8 cellular contexts compared by ENCODE assay signal in the genomic region with DNA sequence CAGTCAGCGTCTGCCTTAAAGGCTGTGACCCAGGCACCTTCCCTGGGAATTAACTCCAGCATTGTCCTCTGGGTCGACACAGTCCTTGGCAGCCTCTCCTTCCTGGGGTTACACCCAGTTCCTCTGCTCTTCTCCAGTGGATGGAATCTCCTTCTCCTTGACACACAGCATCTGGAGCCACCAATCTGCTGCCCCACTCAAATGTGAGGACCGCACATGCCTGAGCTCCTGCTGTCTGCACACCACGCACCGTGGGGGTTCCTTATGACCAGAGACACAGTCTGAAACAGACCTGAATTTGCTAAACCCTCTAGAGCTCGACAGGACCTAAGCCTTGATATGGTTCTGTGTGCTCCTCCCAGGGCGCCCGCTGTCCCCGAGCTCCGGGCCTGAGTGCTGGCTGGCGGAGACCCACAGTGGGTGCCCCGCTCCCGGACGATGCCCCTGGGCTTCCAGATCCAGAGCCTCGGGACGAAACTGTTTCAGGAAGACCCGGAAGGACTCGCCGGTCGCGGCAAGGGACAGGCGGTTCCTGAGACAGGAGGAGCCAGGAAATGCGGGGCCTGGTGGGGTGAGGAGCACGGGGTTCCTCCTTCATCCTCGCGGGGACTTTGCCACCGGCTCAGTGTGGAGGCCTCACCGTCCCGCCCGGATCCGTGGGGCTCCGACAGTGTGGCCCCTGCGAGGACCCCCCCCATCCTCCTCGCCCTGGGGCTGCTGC. TPM values are rescaled to one million over a fixed set of nuclear protein-coding genes. Genes with fewer than 3 reads are reported as not detected.
A peak's percentile ranks its signal among the peaks of the same experiment; 100 is the strongest.
DNase-seq lines count a peak whose midpoint lies in the region; ATAC-seq and TF ChIP-seq lines count a peak whose summit lies in the region.

No MANE protein-coding gene starts in this region.

- H3K4me3 ChIP-seq in testis = peak overlapping the region; percentile 50 to 56

- no peaks in the 10 kb centered on the region for H3K9me3 ChIP-seq in testis

- H3K27me3 Mint-ChIP-seq in activated CD4-positive, alpha-beta T cell treated with anti-CD3 and anti-CD28 coated beads for 36 hours = peaks cover 81% of the 10 kb centered on the region

- DNase-seq in activated CD4-positive, alpha-beta T cell treated with anti-CD3 and anti-CD28 coated beads for 36 hours = peak; percentile 27
- DNase-seq in activated CD4-positive, alpha-beta T cell treated with anti-CD3 and anti-CD28 coated beads, Interleukin-2, amount 50 U/mL, for 4 hours = no peak
- peak; percentile 38 for DNase-seq in astrocyte of the hippocampus (ENCODE audit: low read depth, low spot score)
- DNase-seq in kidney tubule cell (ENCODE audit: low spot score) = peak; percentile 17
- DNase-seq in testis = peak; percentile 32
- DNase-seq in CD1c-positive myeloid dendritic cell (ENCODE audit: extremely low spot score) = no peak
- DNase-seq in SIG-M5 treated with dmso at 0.1 percent for 504 hours (lab: John Stamatoyannopoulos, UW; ENCODE audit: unreplicated experiment) = no peak

- 13 to 18% methylated on average over 5 to 22 of the region's 34 CpGs for WGBS in testis, 2 donors

- H3K4me3 Mint-ChIP-seq in activated CD4-positive, alpha-beta T cell treated with anti-CD3 and anti-CD28 coated beads for 36 hours = peak overlapping the region; percentile 47

- no peak for TF ChIP-seq CTCF in testis (IDR thresholded peaks at IDR 0.05)

- CTCF ChIA-PET in activated CD4-positive, alpha-beta T cell treated with anti-CD3 and anti-CD28 coated beads for 36 hours (lab: Charles Lee) = interaction anchor here (0.5 to 2.5 kb wide), 9 partner anchors 10 to 667 kb away, joined by 3 to 12 read pairs (median 5); no protein-coding TSS in a partner anchor

- peaks cover 21% of the 10 kb centered on the region for H3K4me1 Mint-ChIP-seq in activated CD4-positive, alpha-beta T cell treated with anti-CD3 and anti-CD28 coated beads for 36 hours

- no peaks in the 10 kb centered on the region for H3K9me3 Mint-ChIP-seq in activated CD4-positive, alpha-beta T cell treated with anti-CD3 and anti-CD28 coated beads for 36 hours (ENCODE audit: low read depth)

- H3K36me3 ChIP-seq in testis (ENCODE audit: low read depth, missing control alignments) = no peaks in the 10 kb centered on the region

- H3K36me3 Mint-ChIP-seq in activated CD4-positive, alpha-beta T cell treated with anti-CD3 and anti-CD28 coated beads for 36 hours (ENCODE audit: low read depth) = no peaks in the 10 kb centered on the region

- ATAC-seq in activated CD4-positive, alpha-beta T cell treated with anti-CD3 and anti-CD28 coated beads for 36 hours = no peak
- no peak for ATAC-seq in HG03439 (IDR thresholded peaks at IDR 0.05; ENCODE audit: unreplicated experiment)

- intact Hi-C loops in activated CD4-positive, alpha-beta T cell treated with anti-CD3 and anti-CD28 coated beads for 36 hours (cut with DNase I, micrococcal nuclease) = loop anchor here (5.0 to 10.0 kb wide), 2 partner anchors 378 to 409 kb away; a partner anchor contains a TSS
- intact Hi-C loops in testis (cut with DNase I; ENCODE audit: low total_unique reads) = loop anchor here (5.0 to 10.0 kb wide), 2 partner anchors 88 to 191 kb away; no protein-coding TSS in a partner anchor

- no peak overlapping the region for H3K27ac Mint-ChIP-seq in activated CD4-positive, alpha-beta T cell treated with anti-CD3 and anti-CD28 coated beads for 36 hours

- H3K4me1 ChIP-seq in testis = peaks cover 9% of the 10 kb centered on the region

- POLR2A ChIA-PET in activated CD4-positive, alpha-beta T cell treated with anti-CD3 and anti-CD28 coated beads for 36 hours (lab: Charles Lee) = no interaction called here

- no peak for TF ChIP-seq POLR2A in testis (IDR thresholded peaks at IDR 0.05)

- no peaks in the 10 kb centered on the region for H3K27me3 ChIP-seq in testis

- H3K27ac ChIP-seq in testis = peak overlapping the region in 1 of 2 donors; percentile 61

RNA-seq across cellular contexts. Expression of a gene that starts 2.5 kb away (rescaled TPM):
- total RNA-seq in activated CD4-positive, alpha-beta T cell treated with anti-CD3 and anti-CD28 coated beads for 36 hours = not detected
- not detected for total RNA-seq in testis
- polyA plus RNA-seq in testis (ENCODE audit: insufficient read depth, low read depth, low replicate concordance) = 0.30 TPM

RNA-seq across cellular contexts. Expression of a gene that starts 16.4 kb away (rescaled TPM):
- under 1 TPM; 0.32 to 0.43 TPM for total RNA-seq in activated CD4-positive, alpha-beta T cell treated with anti-CD3 and anti-CD28 coated beads for 36 hours
- total RNA-seq in testis = 1 to 10 TPM; 1.5 to 2.0 TPM
- polyA plus RNA-seq in testis (ENCODE audit: insufficient read depth, low read depth, low replicate concordance) = 1.9 TPM

RNA-seq across cellular contexts. Expression of a gene that starts 27.5 kb away (rescaled TPM):
- not detected for total RNA-seq in activated CD4-positive, alpha-beta T cell treated with anti-CD3 and anti-CD28 coated beads for 36 hours
- total RNA-seq in testis = under 1 TPM; 0.31 TPM
- 0.30 TPM for polyA plus RNA-seq in testis (ENCODE audit: insufficient read depth, low read depth, low replicate concordance)

RNA-seq across cellular contexts. Expression of a gene that starts 38.3 kb away (rescaled TPM):
- total RNA-seq in activated CD4-positive, alpha-beta T cell treated with anti-CD3 and anti-CD28 coated beads for 36 hours = 1 to 10 TPM; 2.7 to 5.0 TPM
- 1 to 10 TPM; 4.7 to 5.9 TPM for total RNA-seq in testis
- 2.3 TPM for polyA plus RNA-seq in testis (ENCODE audit: insufficient read depth, low read depth, low replicate concordance)

Comparison
In these comparisons a context has a peak if more than half of its experiments do, and no peak if none do; other contexts are left out.
1. DNase-seq: peak in activated CD4-positive, alpha-beta T cell treated with anti-CD3 and anti-CD28 coated beads for 36 hours (single experiment), astrocyte of the hippocampus (single experiment), kidney tubule cell (single experiment) and testis (single experiment); none in activated CD4-positive, alpha-beta T cell treated with anti-CD3 and anti-CD28 coated beads, Interleukin-2, amount 50 U/mL, for 4 hours (0 of 2), CD1c-positive myeloid dendritic cell (single experiment) and SIG-M5 treated with dmso at 0.1 percent for 504 hours (single experiment).